Comparison of ENCODE assay signal across 7 cellular contexts in genomic region chr12:107318804-107319535, GRCh38.
A peak's percentile ranks its signal among the peaks of the same experiment; 100 is the strongest.
DNase-seq lines count a peak whose midpoint lies in the region; ATAC-seq, FAIRE-seq and TF ChIP-seq lines count a peak whose summit lies in the region.

No MANE protein-coding gene starts in this region.

- H3K9ac ChIP-seq in iPS-15b (ENCODE audit: low read depth, low read length), result no peak overlapping the region

- H3K27ac ChIP-seq in ascending aorta, result no peak overlapping the region
- peak overlapping the region in 15 of 21 experiments; percentile 13 to 90 (median 56) for H3K27ac ChIP-seq in skin epidermis

- intact Hi-C loops in ascending aorta (cut with DNase I), result no loop called here

- TF ChIP-seq CTCF in ascending aorta (IDR thresholded peaks at IDR 0.05), result no peak

- no peak for ATAC-seq in HG03045 (IDR thresholded peaks at IDR 0.05; ENCODE audit: unreplicated experiment)

- no peaks in the 10 kb centered on the region for H3K36me3 ChIP-seq in ascending aorta
- no peaks in the 10 kb centered on the region for H3K36me3 ChIP-seq in iPS-15b (ENCODE audit: control insufficient read depth, insufficient read depth, low read length)

- H3K9me3 ChIP-seq in ascending aorta (no peaks in the 10 kb centered on the region), iPS-15b (ENCODE audit: control insufficient read depth, insufficient read depth, low read length) (no peaks in the 10 kb centered on the region)

- H3K4me1 ChIP-seq in ascending aorta (peaks cover 0 to 2% of the 10 kb centered on the region in 2 donors), iPS-15b (ENCODE audit: control insufficient read depth, insufficient read depth, low read length) (peaks cover 2% of the 10 kb centered on the region)

- H3K4me3 ChIP-seq in ascending aorta (peak overlapping the region; percentile 36 to 53), iPS-15b (ENCODE audit: low read depth, low read length) (peak overlapping the region; percentile 82), skin epidermis (peak overlapping the region; percentile 37 to 58 (median 50))

- FAIRE-seq in GM12891 (lab: Jason Lieb, UNC), result no peak

- DNase-seq in GM12891 (ENCODE audit: insufficient read length, low spot score) (peak; percentile 18), NCI-H526 treated with DMSO at 0.1 percent for 48 hours (lab: John Stamatoyannopoulos, UW) (peak; percentile 5), ascending aorta (ENCODE audit: low spot score in 2 of 2) (no peak), putamen (ENCODE audit: low spot score) (no peak)

- H3K27me3 ChIP-seq in ascending aorta (peaks cover 4% of the 10 kb centered on the region), iPS-15b (ENCODE audit: control insufficient read depth, insufficient read depth, low read length) (peaks cover 80% of the 10 kb centered on the region)

- no peak for TF ChIP-seq POLR2A in GM12891 (IDR thresholded peaks at IDR 0.05; ENCODE audit: low read depth, low read length)

TF ChIP-seq in GM12891, 5 proteins besides CTCF, POLR2A, EP300 and RAD21:
- TF ChIP-seq POU2F2 (IDR thresholded peaks at IDR 0.05; ENCODE audit: low read depth, low read length) (no peak), PAX5 (IDR thresholded peaks at IDR 0.05; ENCODE audit: insufficient read depth, low read length, severe bottlenecking) (no peak), SPI1 (IDR thresholded peaks at IDR 0.05; ENCODE audit: low read depth, low read length) (no peak), TAF1 (IDR thresholded peaks at IDR 0.05; ENCODE audit: low read depth, low read length) (no peak), POLR2AphosphoS5 (IDR thresholded peaks at IDR 0.05; ENCODE audit: low read depth, low read length) (no peak)

Comparison
In these comparisons a context has a peak if more than half of its experiments do, and no peak if none do; other contexts are left out.
1. DNase-seq: peak in GM12891 (single experiment) and NCI-H526 treated with DMSO at 0.1 percent for 48 hours (single experiment); none in ascending aorta (0 of 2) and putamen (single experiment).
2. H3K27ac ChIP-seq: peak in skin epidermis (15 of 21); none in ascending aorta (0 of 2).
3. Peak in every context shown above with its lines, with median percentiles within 50 percentile points of each other: H3K4me3 ChIP-seq.